1 cellular context compared by ENCODE assay signal in genomic region chr6:56940463-56940862, GRCh38.
TF ChIP-seq lines count a peak whose summit lies in the region.

No MANE protein-coding gene starts in this region.

TF ChIP-seq in HepG2, 621 proteins besides CTCF, POLR2A, EP300 and RAD21 (continued from another document and continues in another):
- TF ChIP-seq, protein P1, sequence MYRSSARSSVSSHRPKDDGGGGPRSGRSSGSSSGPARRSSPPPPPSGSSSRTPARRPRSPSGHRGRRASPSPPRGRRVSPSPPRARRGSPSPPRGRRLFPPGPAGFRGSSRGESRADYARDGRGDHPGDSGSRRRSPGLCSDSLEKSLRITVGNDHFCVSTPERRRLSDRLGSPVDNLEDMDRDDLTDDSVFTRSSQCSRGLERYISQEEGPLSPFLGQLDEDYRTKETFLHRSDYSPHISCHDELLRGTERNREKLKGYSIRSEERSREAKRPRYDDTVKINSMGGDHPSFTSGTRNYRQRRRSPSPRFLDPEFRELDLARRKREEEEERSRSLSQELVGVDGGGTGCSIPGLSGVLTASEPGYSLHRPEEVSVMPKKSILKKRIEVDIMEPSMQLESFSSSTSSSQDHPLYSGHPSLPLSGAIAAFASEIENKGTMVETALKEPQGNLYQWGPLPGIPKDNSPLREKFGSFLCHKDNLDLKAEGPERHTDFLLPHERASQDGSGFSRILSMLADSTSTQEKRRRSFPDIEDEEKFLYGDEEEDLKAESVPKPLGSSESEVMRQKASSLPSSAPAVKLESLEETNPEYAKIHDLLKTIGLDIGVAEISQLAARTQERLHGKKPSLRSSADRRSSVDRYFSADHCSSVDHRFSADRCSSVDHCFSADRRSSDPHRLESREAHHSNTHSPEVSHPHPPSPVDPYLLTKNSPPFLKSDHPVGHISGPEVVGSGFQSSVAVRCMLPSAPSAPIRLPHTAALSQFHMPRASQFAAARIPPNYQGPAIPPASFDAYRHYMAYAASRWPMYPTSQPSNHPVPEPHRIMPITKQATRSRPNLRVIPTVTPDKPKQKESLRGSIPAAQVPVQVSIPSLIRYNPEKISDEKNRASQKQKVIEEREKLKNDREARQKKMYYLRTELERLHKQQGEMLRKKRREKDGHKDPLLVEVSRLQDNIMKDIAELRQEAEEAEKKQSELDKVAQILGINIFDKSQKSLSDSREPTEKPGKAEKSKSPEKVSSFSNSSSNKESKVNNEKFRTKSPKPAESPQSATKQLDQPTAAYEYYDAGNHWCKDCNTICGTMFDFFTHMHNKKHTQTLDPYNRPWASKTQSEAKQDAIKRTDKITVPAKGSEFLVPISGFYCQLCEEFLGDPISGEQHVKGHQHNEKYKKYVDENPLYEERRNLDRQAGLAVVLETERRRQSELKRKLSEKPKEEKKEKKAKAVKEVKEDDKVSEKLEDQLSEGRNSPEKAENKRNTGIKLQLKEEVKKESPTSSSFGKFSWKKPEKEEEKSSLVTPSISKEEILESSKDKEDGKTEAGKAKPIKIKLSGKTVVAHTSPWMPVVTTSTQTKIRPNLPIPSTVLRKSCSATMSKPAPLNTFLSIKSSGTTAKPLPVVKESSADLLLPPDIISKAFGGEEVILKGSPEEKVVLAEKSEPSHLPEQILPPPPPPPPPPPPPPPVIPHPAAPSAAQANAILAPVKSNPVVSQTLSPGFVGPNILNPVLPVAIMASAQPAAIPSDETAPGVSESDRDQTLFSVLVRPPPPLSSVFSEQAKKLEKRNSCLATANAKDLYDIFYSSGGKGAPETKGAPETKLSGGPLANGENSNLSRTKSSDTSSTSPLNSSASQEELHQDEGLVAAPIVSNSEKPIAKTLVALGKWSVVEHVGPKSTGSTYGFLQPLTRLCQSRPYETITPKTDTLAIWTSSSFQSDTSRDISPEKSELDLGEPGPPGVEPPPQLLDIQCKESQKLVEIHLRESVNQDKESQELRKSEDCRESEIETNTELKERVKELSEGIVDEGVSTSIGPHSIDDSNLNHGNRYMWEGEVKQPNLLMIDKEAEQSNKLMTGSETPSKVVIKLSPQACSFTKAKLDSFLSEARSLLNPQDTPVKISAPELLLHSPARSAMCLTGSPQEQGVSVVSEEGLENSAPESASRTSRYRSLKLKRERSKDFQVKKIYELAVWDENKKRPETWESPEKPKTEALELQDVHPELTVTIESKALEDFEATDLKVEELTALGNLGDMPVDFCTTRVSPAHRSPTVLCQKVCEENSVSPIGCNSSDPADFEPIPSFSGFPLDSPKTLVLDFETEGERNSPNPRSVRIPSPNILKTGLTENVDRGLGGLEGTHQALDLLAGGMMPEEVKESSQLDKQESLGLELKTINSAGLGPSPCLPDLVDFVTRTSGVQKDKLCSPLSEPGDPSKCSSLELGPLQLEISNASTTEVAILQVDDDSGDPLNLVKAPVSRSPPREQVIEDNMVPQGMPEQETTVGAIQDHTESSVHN (CRISPR knock-in tag; IDR thresholded peaks at IDR 0.05), result no peak
- TF ChIP-seq NR2F6 (IDR thresholded peaks at IDR 0.05) (peak; percentile 42; the same call in 1 of the 2 replicates), NR2F6 (CRISPR knock-in tag; IDR thresholded peaks at IDR 0.05) (peak; percentile 63; the same call in 1 of the 2 replicates), CEBPG (CRISPR knock-in tag; IDR thresholded peaks at IDR 0.05) (peak; percentile 56; the same call in 1 of the 2 replicates), CBX5 (CRISPR knock-in tag; IDR thresholded peaks at IDR 0.05; ENCODE audit: borderline replicate concordance) (no peak), MAFF (IDR thresholded peaks at IDR 0.05; ENCODE audit: low read depth, low read length) (no peak), CEBPB (IDR thresholded peaks at IDR 0.05; ENCODE audit: borderline replicate concordance, low read depth, low read length) (peak; percentile 37; the same call in 1 of the 2 replicates), ZNF510 (CRISPR knock-in tag; IDR thresholded peaks at IDR 0.05; ENCODE audit: low read depth) (no peak), MBNL3 (CRISPR knock-in tag; conservative IDR thresholded peaks at IDR 0.05) (no peak), POLR2AphosphoS5 (IDR thresholded peaks at IDR 0.05; ENCODE audit: low read depth, low read length) (no peak), GMEB1 (CRISPR knock-in tag; IDR thresholded peaks at IDR 0.05; ENCODE audit: borderline replicate concordance) (no peak), MED13 (CRISPR knock-in tag; IDR thresholded peaks at IDR 0.05) (no peak), MEIS2 (CRISPR knock-in tag; IDR thresholded peaks at IDR 0.05) (no peak), CSRNP2 (CRISPR knock-in tag; conservative IDR thresholded peaks at IDR 0.05; ENCODE audit: low read depth) (no peak), ZFP36 (IDR thresholded peaks at IDR 0.05; ENCODE audit: borderline replicate concordance, low read depth, low read length, partially characterized antibody) (no peak), ZBTB39 (CRISPR knock-in tag; IDR thresholded peaks at IDR 0.05) (no peak), NAIF1 (CRISPR knock-in tag; IDR thresholded peaks at IDR 0.05; ENCODE audit: borderline replicate concordance) (no peak), TEAD2 (CRISPR knock-in tag; IDR thresholded peaks at IDR 0.05) (no peak), EEA1 (CRISPR knock-in tag; IDR thresholded peaks at IDR 0.05; ENCODE audit: borderline replicate concordance) (no peak)
- TF ChIP-seq, protein P2, sequence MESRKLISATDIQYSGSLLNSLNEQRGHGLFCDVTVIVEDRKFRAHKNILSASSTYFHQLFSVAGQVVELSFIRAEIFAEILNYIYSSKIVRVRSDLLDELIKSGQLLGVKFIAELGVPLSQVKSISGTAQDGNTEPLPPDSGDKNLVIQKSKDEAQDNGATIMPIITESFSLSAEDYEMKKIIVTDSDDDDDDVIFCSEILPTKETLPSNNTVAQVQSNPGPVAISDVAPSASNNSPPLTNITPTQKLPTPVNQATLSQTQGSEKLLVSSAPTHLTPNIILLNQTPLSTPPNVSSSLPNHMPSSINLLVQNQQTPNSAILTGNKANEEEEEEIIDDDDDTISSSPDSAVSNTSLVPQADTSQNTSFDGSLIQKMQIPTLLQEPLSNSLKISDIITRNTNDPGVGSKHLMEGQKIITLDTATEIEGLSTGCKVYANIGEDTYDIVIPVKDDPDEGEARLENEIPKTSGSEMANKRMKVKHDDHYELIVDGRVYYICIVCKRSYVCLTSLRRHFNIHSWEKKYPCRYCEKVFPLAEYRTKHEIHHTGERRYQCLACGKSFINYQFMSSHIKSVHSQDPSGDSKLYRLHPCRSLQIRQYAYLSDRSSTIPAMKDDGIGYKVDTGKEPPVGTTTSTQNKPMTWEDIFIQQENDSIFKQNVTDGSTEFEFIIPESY (CRISPR knock-in tag; IDR thresholded peaks at IDR 0.05), result 0 out of 2 replicates have a peak, but pooled peaks have one; percentile 24
- TF ChIP-seq, protein P3, sequence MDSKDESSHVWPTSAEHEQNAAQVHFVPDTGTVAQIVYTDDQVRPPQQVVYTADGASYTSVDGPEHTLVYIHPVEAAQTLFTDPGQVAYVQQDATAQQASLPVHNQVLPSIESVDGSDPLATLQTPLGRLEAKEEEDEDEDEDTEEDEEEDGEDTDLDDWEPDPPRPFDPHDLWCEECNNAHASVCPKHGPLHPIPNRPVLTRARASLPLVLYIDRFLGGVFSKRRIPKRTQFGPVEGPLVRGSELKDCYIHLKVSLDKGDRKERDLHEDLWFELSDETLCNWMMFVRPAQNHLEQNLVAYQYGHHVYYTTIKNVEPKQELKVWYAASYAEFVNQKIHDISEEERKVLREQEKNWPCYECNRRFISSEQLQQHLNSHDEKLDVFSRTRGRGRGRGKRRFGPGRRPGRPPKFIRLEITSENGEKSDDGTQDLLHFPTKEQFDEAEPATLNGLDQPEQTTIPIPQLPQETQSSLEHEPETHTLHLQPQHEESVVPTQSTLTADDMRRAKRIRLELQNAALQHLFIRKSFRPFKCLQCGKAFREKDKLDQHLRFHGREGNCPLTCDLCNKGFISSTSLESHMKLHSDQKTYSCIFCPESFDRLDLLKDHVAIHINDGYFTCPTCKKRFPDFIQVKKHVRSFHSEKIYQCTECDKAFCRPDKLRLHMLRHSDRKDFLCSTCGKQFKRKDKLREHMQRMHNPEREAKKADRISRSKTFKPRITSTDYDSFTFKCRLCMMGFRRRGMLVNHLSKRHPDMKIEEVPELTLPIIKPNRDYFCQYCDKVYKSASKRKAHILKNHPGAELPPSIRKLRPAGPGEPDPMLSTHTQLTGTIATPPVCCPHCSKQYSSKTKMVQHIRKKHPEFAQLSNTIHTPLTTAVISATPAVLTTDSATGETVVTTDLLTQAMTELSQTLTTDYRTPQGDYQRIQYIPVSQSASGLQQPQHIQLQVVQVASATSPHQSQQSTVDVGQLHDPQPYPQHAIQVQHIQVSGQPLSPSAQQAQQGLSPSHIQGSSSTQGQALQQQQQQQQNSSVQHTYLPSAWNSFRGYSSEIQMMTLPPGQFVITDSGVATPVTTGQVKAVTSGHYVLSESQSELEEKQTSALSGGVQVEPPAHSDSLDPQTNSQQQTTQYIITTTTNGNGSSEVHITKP (CRISPR knock-in tag; IDR thresholded peaks at IDR 0.05; ENCODE audit: low read depth), result no peak
- TF ChIP-seq, protein P4, sequence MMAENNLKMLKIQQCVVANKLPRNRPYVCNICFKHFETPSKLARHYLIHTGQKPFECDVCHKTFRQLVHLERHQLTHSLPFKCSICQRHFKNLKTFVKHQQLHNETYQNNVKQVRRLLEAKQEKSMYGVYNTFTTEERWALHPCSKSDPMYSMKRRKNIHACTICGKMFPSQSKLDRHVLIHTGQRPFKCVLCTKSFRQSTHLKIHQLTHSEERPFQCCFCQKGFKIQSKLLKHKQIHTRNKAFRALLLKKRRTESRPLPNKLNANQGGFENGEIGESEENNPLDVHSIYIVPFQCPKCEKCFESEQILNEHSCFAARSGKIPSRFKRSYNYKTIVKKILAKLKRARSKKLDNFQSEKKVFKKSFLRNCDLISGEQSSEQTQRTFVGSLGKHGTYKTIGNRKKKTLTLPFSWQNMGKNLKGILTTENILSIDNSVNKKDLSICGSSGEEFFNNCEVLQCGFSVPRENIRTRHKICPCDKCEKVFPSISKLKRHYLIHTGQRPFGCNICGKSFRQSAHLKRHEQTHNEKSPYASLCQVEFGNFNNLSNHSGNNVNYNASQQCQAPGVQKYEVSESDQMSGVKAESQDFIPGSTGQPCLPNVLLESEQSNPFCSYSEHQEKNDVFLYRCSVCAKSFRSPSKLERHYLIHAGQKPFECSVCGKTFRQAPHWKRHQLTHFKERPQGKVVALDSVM (CRISPR knock-in tag; IDR thresholded peaks at IDR 0.05), result peak; percentile 78
- TF ChIP-seq, protein P5, sequence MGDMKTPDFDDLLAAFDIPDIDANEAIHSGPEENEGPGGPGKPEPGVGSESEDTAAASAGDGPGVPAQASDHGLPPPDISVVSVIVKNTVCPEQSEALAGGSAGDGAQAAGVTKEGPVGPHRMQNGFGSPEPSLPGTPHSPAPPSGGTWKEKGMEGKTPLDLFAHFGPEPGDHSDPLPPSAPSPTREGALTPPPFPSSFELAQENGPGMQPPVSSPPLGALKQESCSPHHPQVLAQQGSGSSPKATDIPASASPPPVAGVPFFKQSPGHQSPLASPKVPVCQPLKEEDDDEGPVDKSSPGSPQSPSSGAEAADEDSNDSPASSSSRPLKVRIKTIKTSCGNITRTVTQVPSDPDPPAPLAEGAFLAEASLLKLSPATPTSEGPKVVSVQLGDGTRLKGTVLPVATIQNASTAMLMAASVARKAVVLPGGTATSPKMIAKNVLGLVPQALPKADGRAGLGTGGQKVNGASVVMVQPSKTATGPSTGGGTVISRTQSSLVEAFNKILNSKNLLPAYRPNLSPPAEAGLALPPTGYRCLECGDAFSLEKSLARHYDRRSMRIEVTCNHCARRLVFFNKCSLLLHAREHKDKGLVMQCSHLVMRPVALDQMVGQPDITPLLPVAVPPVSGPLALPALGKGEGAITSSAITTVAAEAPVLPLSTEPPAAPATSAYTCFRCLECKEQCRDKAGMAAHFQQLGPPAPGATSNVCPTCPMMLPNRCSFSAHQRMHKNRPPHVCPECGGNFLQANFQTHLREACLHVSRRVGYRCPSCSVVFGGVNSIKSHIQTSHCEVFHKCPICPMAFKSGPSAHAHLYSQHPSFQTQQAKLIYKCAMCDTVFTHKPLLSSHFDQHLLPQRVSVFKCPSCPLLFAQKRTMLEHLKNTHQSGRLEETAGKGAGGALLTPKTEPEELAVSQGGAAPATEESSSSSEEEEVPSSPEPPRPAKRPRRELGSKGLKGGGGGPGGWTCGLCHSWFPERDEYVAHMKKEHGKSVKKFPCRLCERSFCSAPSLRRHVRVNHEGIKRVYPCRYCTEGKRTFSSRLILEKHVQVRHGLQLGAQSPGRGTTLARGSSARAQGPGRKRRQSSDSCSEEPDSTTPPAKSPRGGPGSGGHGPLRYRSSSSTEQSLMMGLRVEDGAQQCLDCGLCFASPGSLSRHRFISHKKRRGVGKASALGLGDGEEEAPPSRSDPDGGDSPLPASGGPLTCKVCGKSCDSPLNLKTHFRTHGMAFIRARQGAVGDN (CRISPR knock-in tag; IDR thresholded peaks at IDR 0.05), result no peak
